22 cellular contexts compared by ENCODE assay signal in genomic region chr3:102159810-102160451, GRCh38.
A peak's percentile ranks its signal among the peaks of the same experiment; 100 is the strongest.
DNase-seq lines count a peak whose midpoint lies in the region; ATAC-seq and TF ChIP-seq lines count a peak whose summit lies in the region.
"Had no signal": no experiment of that assay in that cellular context is flagged by ENCODE, and none has a peak within 500 bp of the region (broad histone marks: within the 10 kb centered on the region; RNA-seq: fewer than 3 reads in every experiment).

No MANE protein-coding gene starts in this region.

- peak overlapping the region; percentile 30; the same call in 1 of the 2 replicates for H2AFZ ChIP-seq in Loucy (ENCODE audit: low read length)

- 95 to 100% methylated on average over 1 of the region's 1 CpG for WGBS in heart right ventricle, 2 donors

- H3K4me1 Mint-ChIP-seq in stimulated activated naive CD8-positive, alpha-beta T cell treated with anti-CD3 and anti-CD28 coated beads, Interleukin-15, amount 100 ng/mL, for 72 hours: peaks cover 30% of the 10 kb centered on the region
- H3K4me1 Mint-ChIP-seq: activated naive CD8-positive, alpha-beta T cell treated with anti-CD3 and anti-CD28 coated beads, Interleukin-2, amount 10 ng/mL, durations not matched to agents 7 days and 5 days; endodermal cell had no signal

- no peak for DNase-seq in stimulated activated naive CD8-positive, alpha-beta T cell treated with anti-CD3 and anti-CD28 coated beads, Interleukin-15, amount 100 ng/mL, for 72 hours
- DNase-seq in left ventricle myocardium inferior (no peak), NCI-H1048 (lab: John Stamatoyannopoulos, UW) (no peak), heart right ventricle (no peak)
- DNase-seq: activated CD4-positive, alpha-beta T cell treated with anti-CD3 and anti-CD28 coated beads for 4 hours; activated naive CD8-positive, alpha-beta T cell treated with anti-CD3 and anti-CD28 coated beads, Interleukin-2, amount 10 ng/mL, durations not matched to agents 7 days and 5 days; body of pancreas; CD8-positive, alpha-beta memory T cell; endodermal cell; left lung; midbrain; NCI-H1436 treated with DMSO at 0.1 percent for 48 hours; NCI-H2171; OCI-M1; pancreas; Right ventricle myocardium superior; sigmoid colon had no signal

- H3K36me3 ChIP-seq in Loucy (ENCODE audit: insufficient read depth, low read length): no peaks in the 10 kb centered on the region
- H3K36me3 ChIP-seq in left ventricle myocardium inferior: no peaks in the 10 kb centered on the region
- no peaks in the 10 kb centered on the region for H3K36me3 ChIP-seq in heart right ventricle
- H3K36me3 ChIP-seq: left lung, pancreas, sigmoid colon had no signal

- no peak overlapping the region for H3K27ac ChIP-seq in left ventricle myocardium inferior (replicated peaks)
- H3K27ac ChIP-seq in heart right ventricle: no peak overlapping the region
- H3K27ac ChIP-seq: body of pancreas, left lung, pancreas, sigmoid colon had no signal

- intact Hi-C loops in left ventricle myocardium inferior (cut with micrococcal nuclease) (no loop called here), heart right ventricle (cut with DNase I) (no loop called here)

- H3K27ac Mint-ChIP-seq in stimulated activated naive CD8-positive, alpha-beta T cell treated with anti-CD3 and anti-CD28 coated beads, Interleukin-15, amount 100 ng/mL, for 72 hours: no peak overlapping the region
- H3K27ac Mint-ChIP-seq: activated naive CD8-positive, alpha-beta T cell treated with anti-CD3 and anti-CD28 coated beads, Interleukin-2, amount 10 ng/mL, durations not matched to agents 7 days and 5 days; activated T-helper 2 cell treated with anti-CD3 and anti-CD28 coated beads, Interferon-gamma antibody, Interleukin-2, Interleukin-4, amounts not matched to agents 10 μg/mL and 5 μg/mL and 100 μg/mL, durations not matched to agents 14 hours and 24 hours and 36 hours; CD8-positive, alpha-beta memory T cell; endodermal cell; natural killer cell treated with Interleukin-12 subunit alpha and Interleukin-12 subunit beta and Interleukin-15 and Interleukin-18, amount 100 ng/mL, for 72 hours had no signal

- TF ChIP-seq CTCF in Loucy (conservative IDR thresholded peaks at IDR 0.05; ENCODE audit: low read length) (no peak), left ventricle myocardium inferior (IDR thresholded peaks at IDR 0.05; ENCODE audit: borderline replicate concordance) (no peak), heart right ventricle (IDR thresholded peaks at IDR 0.05) (no peak)

- peaks cover 6% of the 10 kb centered on the region for H3K27me3 Mint-ChIP-seq in stimulated activated naive CD8-positive, alpha-beta T cell treated with anti-CD3 and anti-CD28 coated beads, Interleukin-15, amount 100 ng/mL, for 72 hours
- H3K27me3 Mint-ChIP-seq: activated naive CD8-positive, alpha-beta T cell treated with anti-CD3 and anti-CD28 coated beads, Interleukin-2, amount 10 ng/mL, durations not matched to agents 7 days and 5 days had no signal

- H3K27me3 ChIP-seq in Loucy (ENCODE audit: insufficient read depth, low read length, poor library complexity, severe bottlenecking) (no peaks in the 10 kb centered on the region), left ventricle myocardium inferior (ENCODE audit: low read depth) (no peaks in the 10 kb centered on the region), heart right ventricle (no peaks in the 10 kb centered on the region)
- H3K27me3 ChIP-seq: body of pancreas, left lung, pancreas, sigmoid colon had no signal

- no peaks in the 10 kb centered on the region for H4K20me1 ChIP-seq in Loucy (ENCODE audit: insufficient read depth, low read length, poor library complexity, severe bottlenecking)

- H3K4me3 ChIP-seq in Loucy (ENCODE audit: low read length, poor library complexity, severe bottlenecking): no peak overlapping the region
- H3K4me3 ChIP-seq in left ventricle myocardium inferior: no peak overlapping the region
- H3K4me3 ChIP-seq in heart right ventricle: no peak overlapping the region
- H3K4me3 ChIP-seq: body of pancreas, left lung, pancreas, sigmoid colon had no signal

- no peak overlapping the region for H3K4me2 ChIP-seq in Loucy (ENCODE audit: low read depth, low read length, poor library complexity, severe bottlenecking)

- ATAC-seq in GM18868 (IDR thresholded peaks at IDR 0.05; ENCODE audit: unreplicated experiment) (peak; percentile 49), HG02759 (IDR thresholded peaks at IDR 0.05; ENCODE audit: unreplicated experiment) (peak; percentile 43), heart right ventricle (no peak)
- peak; percentile 72 for ATAC-seq in stimulated activated naive CD8-positive, alpha-beta T cell treated with anti-CD3 and anti-CD28 coated beads, Interleukin-15, amount 100 ng/mL, for 72 hours
- ATAC-seq: body of pancreas; left lung; natural killer cell treated with Interleukin-12 subunit alpha and Interleukin-12 subunit beta and Interleukin-15 and Interleukin-18, amount 100 ng/mL, for 72 hours; pancreas had no signal

- peaks cover 21% of the 10 kb centered on the region for H3K4me1 ChIP-seq in Loucy (ENCODE audit: insufficient read depth, low read length, poor library complexity, severe bottlenecking)
- peaks cover 15% of the 10 kb centered on the region for H3K4me1 ChIP-seq in left ventricle myocardium inferior
- H3K4me1 ChIP-seq in heart right ventricle: peaks cover 0 to 19% (median 9%) of the 10 kb centered on the region in 9 donors

- H3K4me3 Mint-ChIP-seq in stimulated activated naive CD8-positive, alpha-beta T cell treated with anti-CD3 and anti-CD28 coated beads, Interleukin-15, amount 100 ng/mL, for 72 hours: no peak overlapping the region
- H3K4me3 Mint-ChIP-seq: activated naive CD8-positive, alpha-beta T cell treated with anti-CD3 and anti-CD28 coated beads, Interleukin-2, amount 10 ng/mL, durations not matched to agents 7 days and 5 days; CD8-positive, alpha-beta memory T cell; endodermal cell; natural killer cell treated with Interleukin-12 subunit alpha and Interleukin-12 subunit beta and Interleukin-15 and Interleukin-18, amount 100 ng/mL, for 72 hours had no signal

- H3F3A ChIP-seq in Loucy (ENCODE audit: low read depth): no peaks in the 10 kb centered on the region

- no peaks in the 10 kb centered on the region for H3K9me3 ChIP-seq in Loucy (ENCODE audit: insufficient read depth, low read depth, low read length)
- no peaks in the 10 kb centered on the region for H3K9me3 ChIP-seq in left ventricle myocardium inferior (replicated peaks)
- no peaks in the 10 kb centered on the region for H3K9me3 ChIP-seq in heart right ventricle
- H3K9me3 ChIP-seq: body of pancreas, left lung, pancreas, sigmoid colon had no signal

- no peak overlapping the region for H3K9ac ChIP-seq in Loucy (ENCODE audit: low read depth, low read length, poor library complexity, severe bottlenecking)

- peaks cover 0 to 7% of the 10 kb centered on the region in 2 donors for H3K9me3 Mint-ChIP-seq in stimulated activated naive CD8-positive, alpha-beta T cell treated with anti-CD3 and anti-CD28 coated beads, Interleukin-15, amount 100 ng/mL, for 72 hours
- H3K9me3 Mint-ChIP-seq: CD8-positive, alpha-beta memory T cell; endodermal cell; natural killer cell treated with Interleukin-12 subunit alpha and Interleukin-12 subunit beta and Interleukin-15 and Interleukin-18, amount 100 ng/mL, for 72 hours had no signal

- H3K9me2 ChIP-seq in Loucy (replicated peaks; ENCODE audit: low read depth, low read length): no peaks in the 10 kb centered on the region

- no peaks in the 10 kb centered on the region for H3K79me2 ChIP-seq in Loucy (ENCODE audit: insufficient read depth, low read length)

Comparison
In these comparisons a context has a peak if more than half of its experiments do, and no peak if none do; other contexts are left out.
1. ATAC-seq: peak in GM18868 (single experiment), HG02759 (single experiment) and stimulated activated naive CD8-positive, alpha-beta T cell treated with anti-CD3 and anti-CD28 coated beads, Interleukin-15, amount 100 ng/mL, for 72 hours (single experiment); none in heart right ventricle (0 of 8).